ENCODE assay signal across 27 cellular contexts in genomic region chr1:47621483-47621882, GRCh38.
"Had no signal": no experiment of that assay in that cellular context is flagged by ENCODE, and none has a peak within 500 bp of the region (broad histone marks: within the 10 kb centered on the region; RNA-seq: fewer than 3 reads in every experiment).

No MANE protein-coding gene starts in this region.

- H3K4me3 ChIP-seq: adrenal gland, cardiac muscle cell, esophagus squamous epithelium, heart right ventricle, left lung, pancreas, prostate gland, sigmoid colon, suprapubic skin, tibial nerve had no signal

- H3K27me3 ChIP-seq: adrenal gland, cardiac muscle cell, left lung, pancreas, sigmoid colon, suprapubic skin, tibial nerve had no signal

- H3K27ac Mint-ChIP-seq: activated CD4-positive, alpha-beta T cell treated with anti-CD3 and anti-CD28 coated beads for 36 hours; activated naive CD4-positive, alpha-beta T cell treated with anti-CD3 and anti-CD28 coated beads for 36 hours; activated naive CD8-positive, alpha-beta T cell treated with anti-CD3 and anti-CD28 coated beads for 36 hours; brain; naive B cell; nephron progenitor cell; stimulated activated naive B cell treated with anti-CD40 and anti-IgM and Interleukin-4, amounts not matched to agents 10 μg/mL and 1 μg/mL and 100 μg/mL, for 72 hours had no signal

- DNase-seq: activated CD4-positive, alpha-beta T cell treated with anti-CD3 and anti-CD28 coated beads for 36 hours; activated CD4-positive, CD25-positive, alpha-beta regulatory T cell; activated effector memory CD4-positive, alpha-beta T cell treated with Interleukin-2 at 50 U/mL for 16 hours; activated naive CD4-positive, alpha-beta T cell treated with anti-CD3 and anti-CD28 coated beads for 36 hours; activated naive CD8-positive, alpha-beta T cell treated with anti-CD3 and anti-CD28 coated beads for 36 hours; cerebellar nuclear complex; cortex of kidney; esophagus squamous epithelium; foreskin melanocyte; left lung; naive B cell; nephron progenitor cell; retina; sigmoid colon; small intestine; stimulated activated CD4-positive, alpha-beta T cell treated with anti-CD3 and anti-CD28 coated beads, Interleukin-1b, Interleukin-23, amount 100 ng/mL, for 48 hours; stimulated activated CD4-positive, alpha-beta T cell treated with anti-CD3 and anti-CD28 coated beads, Interleukin-4, amount 100 ng/mL, for 4 hours; stimulated activated naive B cell treated with anti-CD40 and anti-IgM and Interleukin-4, amounts not matched to agents 10 μg/mL and 1 μg/mL and 100 μg/mL, for 72 hours; T-helper 1 cell had no signal

- H3K27ac ChIP-seq: adrenal gland, cardiac muscle cell, esophagus squamous epithelium, left lung, pancreas, prostate gland, sigmoid colon, suprapubic skin had no signal

- H3K36me3 ChIP-seq: adrenal gland, cardiac muscle cell, esophagus squamous epithelium, heart right ventricle, left lung, pancreas, prostate gland, sigmoid colon, suprapubic skin, tibial nerve had no signal

- H3K4me1 Mint-ChIP-seq: activated CD4-positive, alpha-beta T cell treated with anti-CD3 and anti-CD28 coated beads for 36 hours; activated naive CD8-positive, alpha-beta T cell treated with anti-CD3 and anti-CD28 coated beads for 36 hours; brain; naive B cell; stimulated activated naive B cell treated with anti-CD40 and anti-IgM and Interleukin-4, amounts not matched to agents 10 μg/mL and 1 μg/mL and 100 μg/mL, for 72 hours had no signal

- H3K9me3 ChIP-seq: adrenal gland, esophagus squamous epithelium, heart right ventricle, left lung, pancreas, prostate gland, sigmoid colon, suprapubic skin, tibial nerve had no signal

- H3K4me3 Mint-ChIP-seq: activated CD4-positive, alpha-beta T cell treated with anti-CD3 and anti-CD28 coated beads for 36 hours; activated naive CD4-positive, alpha-beta T cell treated with anti-CD3 and anti-CD28 coated beads for 36 hours; activated naive CD8-positive, alpha-beta T cell treated with anti-CD3 and anti-CD28 coated beads for 36 hours; brain; nephron progenitor cell; stimulated activated naive B cell treated with anti-CD40 and anti-IgM and Interleukin-4, amounts not matched to agents 10 μg/mL and 1 μg/mL and 100 μg/mL, for 72 hours had no signal

- H3K36me3 Mint-ChIP-seq: activated naive CD8-positive, alpha-beta T cell treated with anti-CD3 and anti-CD28 coated beads for 36 hours; brain; naive B cell; stimulated activated naive B cell treated with anti-CD40 and anti-IgM and Interleukin-4, amounts not matched to agents 10 μg/mL and 1 μg/mL and 100 μg/mL, for 72 hours had no signal

- H3K4me1 ChIP-seq: adrenal gland, esophagus squamous epithelium, left lung, pancreas, prostate gland, sigmoid colon, suprapubic skin, tibial nerve had no signal

- ATAC-seq: activated CD4-positive, alpha-beta T cell treated with anti-CD3 and anti-CD28 coated beads for 36 hours; left lung; pancreas; stimulated activated naive B cell treated with anti-CD40 and anti-IgM and Interleukin-4, amounts not matched to agents 10 μg/mL and 1 μg/mL and 100 μg/mL, for 72 hours had no signal

- H3K9me3 Mint-ChIP-seq: activated naive CD4-positive, alpha-beta T cell treated with anti-CD3 and anti-CD28 coated beads for 36 hours; activated naive CD8-positive, alpha-beta T cell treated with anti-CD3 and anti-CD28 coated beads for 36 hours; nephron progenitor cell had no signal
